Comparison of ENCODE assay signal across 15 cellular contexts in genomic region chr2:160014227-160014626, GRCh38. TPM values are rescaled to one million over a fixed set of nuclear protein-coding genes. Genes with fewer than 3 reads are reported as not detected.
"Had no signal": no experiment of that assay in that cellular context is flagged by ENCODE, and none has a peak within 500 bp of the region (broad histone marks: within the 10 kb centered on the region; RNA-seq: fewer than 3 reads in every experiment).

No MANE protein-coding gene starts in this region.

- H3K4me1 ChIP-seq: body of pancreas, colonic mucosa, transverse colon had no signal

- H3K27ac ChIP-seq: body of pancreas, colonic mucosa, transverse colon had no signal

- H3K27me3 Mint-ChIP-seq: progenitor cell of endocrine pancreas had no signal

- H3K9me3 ChIP-seq: body of pancreas, colonic mucosa, transverse colon had no signal

- ATAC-seq: activated CD8-positive, alpha-beta memory T cell treated with anti-CD3 and anti-CD28 coated beads, Interleukin-2, amount 10 ng/mL, durations not matched to agents 7 days and 5 days; body of pancreas; stimulated activated naive CD8-positive, alpha-beta T cell treated with anti-CD3 and anti-CD28 coated beads, Interleukin-15, Interleukin-2, amounts not matched to agents 100 U/mL and 50 U/mL, for 24 hours had no signal

- H3K4me1 Mint-ChIP-seq: activated CD4-positive, alpha-beta memory T cell treated with anti-CD3 and anti-CD28 coated beads, Interleukin-2, amount 10 ng/mL, durations not matched to agents 7 days and 5 days; activated CD8-positive, alpha-beta memory T cell treated with anti-CD3 and anti-CD28 coated beads, Interleukin-2, amount 10 ng/mL, durations not matched to agents 7 days and 5 days; activated naive CD8-positive, alpha-beta T cell treated with anti-CD3 and anti-CD28 coated beads for 36 hours; memory B cell had no signal

- H3K27me3 ChIP-seq: body of pancreas, colonic mucosa, transverse colon had no signal

- H3K9me3 Mint-ChIP-seq: activated CD4-positive, alpha-beta memory T cell treated with anti-CD3 and anti-CD28 coated beads, Interleukin-2, amount 10 ng/mL, durations not matched to agents 7 days and 5 days; activated naive CD8-positive, alpha-beta T cell treated with anti-CD3 and anti-CD28 coated beads for 36 hours; memory B cell had no signal

- H3K4me3 Mint-ChIP-seq: activated CD4-positive, alpha-beta memory T cell treated with anti-CD3 and anti-CD28 coated beads, Interleukin-2, amount 10 ng/mL, durations not matched to agents 7 days and 5 days; activated CD8-positive, alpha-beta memory T cell treated with anti-CD3 and anti-CD28 coated beads, Interleukin-2, amount 10 ng/mL, durations not matched to agents 7 days and 5 days; activated naive CD8-positive, alpha-beta T cell treated with anti-CD3 and anti-CD28 coated beads for 36 hours; memory B cell had no signal

- H3K36me3 Mint-ChIP-seq: activated CD8-positive, alpha-beta memory T cell treated with anti-CD3 and anti-CD28 coated beads, Interleukin-2, amount 10 ng/mL, durations not matched to agents 7 days and 5 days; activated naive CD8-positive, alpha-beta T cell treated with anti-CD3 and anti-CD28 coated beads for 36 hours; memory B cell had no signal

- H3K4me3 ChIP-seq: body of pancreas, colonic mucosa, transverse colon had no signal

- H3K27ac Mint-ChIP-seq: activated CD4-positive, alpha-beta memory T cell treated with anti-CD3 and anti-CD28 coated beads, Interleukin-2, amount 10 ng/mL, durations not matched to agents 7 days and 5 days; activated CD8-positive, alpha-beta memory T cell treated with anti-CD3 and anti-CD28 coated beads, Interleukin-2, amount 10 ng/mL, durations not matched to agents 7 days and 5 days; activated naive CD8-positive, alpha-beta T cell treated with anti-CD3 and anti-CD28 coated beads for 36 hours; memory B cell; progenitor cell of endocrine pancreas had no signal

- H3K36me3 ChIP-seq: colonic mucosa had no signal

- DNase-seq: activated CD4-positive, alpha-beta memory T cell treated with anti-CD3 and anti-CD28 coated beads, Interleukin-2, amount 10 ng/mL, durations not matched to agents 7 days and 5 days; activated CD4-positive, alpha-beta T cell treated with anti-CD3 and anti-CD28 coated beads for 48 hours; activated CD4-positive, CD25-positive, alpha-beta regulatory T cell; activated CD8-positive, alpha-beta memory T cell treated with anti-CD3 and anti-CD28 coated beads, Interleukin-2, amount 10 ng/mL, durations not matched to agents 7 days and 5 days; activated naive CD8-positive, alpha-beta T cell treated with anti-CD3 and anti-CD28 coated beads for 36 hours; amygdala; body of pancreas; colonic mucosa; stimulated activated naive CD8-positive, alpha-beta T cell treated with anti-CD3 and anti-CD28 coated beads, Interleukin-15, Interleukin-2, amounts not matched to agents 100 U/mL and 50 U/mL, for 24 hours; substantia nigra; T-helper 9 cell; transverse colon had no signal

RNA-seq across cellular contexts. Expression of gene PLA2R1, which starts 48.2 kb away (rescaled TPM):
- total RNA-seq: activated CD4-positive, alpha-beta memory T cell treated with anti-CD3 and anti-CD28 coated beads, Interleukin-2, amount 10 ng/mL, durations not matched to agents 7 days and 5 days; activated CD8-positive, alpha-beta memory T cell treated with anti-CD3 and anti-CD28 coated beads, Interleukin-2, amount 10 ng/mL, durations not matched to agents 7 days and 5 days; activated naive CD8-positive, alpha-beta T cell treated with anti-CD3 and anti-CD28 coated beads for 36 hours; mononuclear cell had no signal
